Comparison of ENCODE assay signal across 2 cellular contexts in the genomic region with DNA sequence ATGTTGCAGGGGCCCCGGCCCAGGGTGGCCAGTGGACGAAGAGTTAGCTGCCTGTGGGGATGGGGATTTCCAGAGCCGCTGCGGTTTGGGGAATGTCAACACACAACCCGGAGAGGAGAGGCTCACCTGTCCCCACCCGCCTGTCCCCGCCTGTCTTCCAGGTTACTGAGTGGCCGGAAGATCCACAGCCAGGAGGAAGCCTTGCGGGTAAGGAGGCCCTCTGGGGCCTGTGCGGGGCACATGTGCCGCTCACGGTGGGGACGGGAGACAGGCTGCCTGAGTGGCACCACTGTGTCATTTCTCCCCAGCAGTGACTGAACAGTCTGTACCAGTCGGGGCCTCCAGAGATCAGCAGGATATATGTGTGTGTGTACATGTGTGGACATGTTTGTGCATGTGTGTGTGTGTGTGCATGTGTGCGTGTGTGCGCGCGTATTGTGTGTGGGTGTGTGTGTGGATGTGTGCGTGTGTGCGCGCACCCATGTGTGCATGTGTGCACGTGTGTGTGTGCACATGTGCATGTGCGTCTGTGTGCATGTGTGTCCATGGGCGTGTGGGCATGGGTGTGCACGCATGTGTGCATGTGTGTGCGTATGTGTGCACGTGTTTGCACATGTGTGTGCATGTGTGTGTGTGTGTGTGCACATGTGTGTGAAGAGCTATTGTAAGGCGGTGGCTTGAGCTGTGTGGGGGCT.
TF ChIP-seq lines count a peak whose summit lies in the region.

No MANE protein-coding gene starts in this region.

TF ChIP-seq in GM23338, 12 proteins besides CTCF, POLR2A, EP300 and RAD21 (continued from another document):
- TF ChIP-seq, protein P1, sequence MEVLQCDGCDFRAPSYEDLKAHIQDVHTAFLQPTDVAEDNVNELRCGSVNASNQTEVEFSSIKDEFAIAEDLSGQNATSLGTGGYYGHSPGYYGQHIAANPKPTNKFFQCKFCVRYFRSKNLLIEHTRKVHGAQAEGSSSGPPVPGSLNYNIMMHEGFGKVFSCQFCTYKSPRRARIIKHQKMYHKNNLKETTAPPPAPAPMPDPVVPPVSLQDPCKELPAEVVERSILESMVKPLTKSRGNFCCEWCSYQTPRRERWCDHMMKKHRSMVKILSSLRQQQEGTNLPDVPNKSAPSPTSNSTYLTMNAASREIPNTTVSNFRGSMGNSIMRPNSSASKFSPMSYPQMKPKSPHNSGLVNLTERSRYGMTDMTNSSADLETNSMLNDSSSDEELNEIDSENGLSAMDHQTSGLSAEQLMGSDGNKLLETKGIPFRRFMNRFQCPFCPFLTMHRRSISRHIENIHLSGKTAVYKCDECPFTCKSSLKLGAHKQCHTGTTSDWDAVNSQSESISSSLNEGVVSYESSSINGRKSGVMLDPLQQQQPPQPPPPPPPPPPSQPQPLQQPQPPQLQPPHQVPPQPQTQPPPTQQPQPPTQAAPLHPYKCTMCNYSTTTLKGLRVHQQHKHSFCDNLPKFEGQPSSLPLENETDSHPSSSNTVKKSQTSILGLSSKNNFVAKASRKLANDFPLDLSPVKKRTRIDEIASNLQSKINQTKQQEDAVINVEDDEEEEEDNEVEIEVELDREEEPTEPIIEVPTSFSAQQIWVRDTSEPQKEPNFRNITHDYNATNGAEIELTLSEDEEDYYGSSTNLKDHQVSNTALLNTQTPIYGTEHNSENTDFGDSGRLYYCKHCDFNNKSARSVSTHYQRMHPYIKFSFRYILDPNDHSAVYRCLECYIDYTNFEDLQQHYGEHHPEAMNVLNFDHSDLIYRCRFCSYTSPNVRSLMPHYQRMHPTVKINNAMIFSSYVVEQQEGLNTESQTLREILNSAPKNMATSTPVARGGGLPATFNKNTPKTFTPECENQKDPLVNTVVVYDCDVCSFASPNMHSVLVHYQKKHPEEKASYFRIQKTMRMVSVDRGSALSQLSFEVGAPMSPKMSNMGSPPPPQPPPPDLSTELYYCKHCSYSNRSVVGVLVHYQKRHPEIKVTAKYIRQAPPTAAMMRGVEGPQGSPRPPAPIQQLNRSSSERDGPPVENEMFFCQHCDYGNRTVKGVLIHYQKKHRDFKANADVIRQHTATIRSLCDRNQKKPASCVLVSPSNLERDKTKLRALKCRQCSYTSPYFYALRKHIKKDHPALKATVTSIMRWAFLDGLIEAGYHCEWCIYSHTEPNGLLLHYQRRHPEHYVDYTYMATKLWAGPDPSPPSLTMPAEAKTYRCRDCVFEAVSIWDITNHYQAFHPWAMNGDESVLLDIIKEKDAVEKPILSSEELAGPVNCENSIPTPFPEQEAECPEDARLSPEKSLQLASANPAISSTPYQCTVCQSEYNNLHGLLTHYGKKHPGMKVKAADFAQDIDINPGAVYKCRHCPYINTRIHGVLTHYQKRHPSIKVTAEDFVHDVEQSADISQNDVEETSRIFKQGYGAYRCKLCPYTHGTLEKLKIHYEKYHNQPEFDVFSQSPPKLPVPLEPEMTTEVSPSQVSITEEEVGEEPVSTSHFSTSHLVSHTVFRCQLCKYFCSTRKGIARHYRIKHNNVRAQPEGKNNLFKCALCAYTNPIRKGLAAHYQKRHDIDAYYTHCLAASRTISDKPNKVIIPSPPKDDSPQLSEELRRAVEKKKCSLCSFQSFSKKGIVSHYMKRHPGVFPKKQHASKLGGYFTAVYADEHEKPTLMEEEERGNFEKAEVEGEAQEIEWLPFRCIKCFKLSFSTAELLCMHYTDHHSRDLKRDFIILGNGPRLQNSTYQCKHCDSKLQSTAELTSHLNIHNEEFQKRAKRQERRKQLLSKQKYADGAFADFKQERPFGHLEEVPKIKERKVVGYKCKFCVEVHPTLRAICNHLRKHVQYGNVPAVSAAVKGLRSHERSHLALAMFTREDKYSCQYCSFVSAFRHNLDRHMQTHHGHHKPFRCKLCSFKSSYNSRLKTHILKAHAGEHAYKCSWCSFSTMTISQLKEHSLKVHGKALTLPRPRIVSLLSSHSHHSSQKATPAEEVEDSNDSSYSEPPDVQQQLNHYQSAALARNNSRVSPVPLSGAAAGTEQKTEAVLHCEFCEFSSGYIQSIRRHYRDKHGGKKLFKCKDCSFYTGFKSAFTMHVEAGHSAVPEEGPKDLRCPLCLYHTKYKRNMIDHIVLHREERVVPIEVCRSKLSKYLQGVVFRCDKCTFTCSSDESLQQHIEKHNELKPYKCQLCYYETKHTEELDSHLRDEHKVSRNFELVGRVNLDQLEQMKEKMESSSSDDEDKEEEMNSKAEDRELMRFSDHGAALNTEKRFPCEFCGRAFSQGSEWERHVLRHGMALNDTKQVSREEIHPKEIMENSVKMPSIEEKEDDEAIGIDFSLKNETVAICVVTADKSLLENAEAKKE (CRISPR knock-in tag; IDR thresholded peaks at IDR 0.05): no peak
- TF ChIP-seq NANOG (IDR thresholded peaks at IDR 0.05; ENCODE audit: borderline replicate concordance) (no peak), JUNB (IDR thresholded peaks at IDR 0.05; ENCODE audit: unreplicated experiment) (no peak), CREB1 (CRISPR knock-in tag; IDR thresholded peaks at IDR 0.05; ENCODE audit: low read depth) (no peak), STAT1 (IDR thresholded peaks at IDR 0.05; ENCODE audit: unreplicated experiment) (no peak)
- TF ChIP-seq, protein P2, sequence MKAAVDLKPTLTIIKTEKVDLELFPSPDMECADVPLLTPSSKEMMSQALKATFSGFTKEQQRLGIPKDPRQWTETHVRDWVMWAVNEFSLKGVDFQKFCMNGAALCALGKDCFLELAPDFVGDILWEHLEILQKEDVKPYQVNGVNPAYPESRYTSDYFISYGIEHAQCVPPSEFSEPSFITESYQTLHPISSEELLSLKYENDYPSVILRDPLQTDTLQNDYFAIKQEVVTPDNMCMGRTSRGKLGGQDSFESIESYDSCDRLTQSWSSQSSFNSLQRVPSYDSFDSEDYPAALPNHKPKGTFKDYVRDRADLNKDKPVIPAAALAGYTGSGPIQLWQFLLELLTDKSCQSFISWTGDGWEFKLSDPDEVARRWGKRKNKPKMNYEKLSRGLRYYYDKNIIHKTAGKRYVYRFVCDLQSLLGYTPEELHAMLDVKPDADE (IDR thresholded peaks at IDR 0.05): no peak
- TF ChIP-seq, protein P3, sequence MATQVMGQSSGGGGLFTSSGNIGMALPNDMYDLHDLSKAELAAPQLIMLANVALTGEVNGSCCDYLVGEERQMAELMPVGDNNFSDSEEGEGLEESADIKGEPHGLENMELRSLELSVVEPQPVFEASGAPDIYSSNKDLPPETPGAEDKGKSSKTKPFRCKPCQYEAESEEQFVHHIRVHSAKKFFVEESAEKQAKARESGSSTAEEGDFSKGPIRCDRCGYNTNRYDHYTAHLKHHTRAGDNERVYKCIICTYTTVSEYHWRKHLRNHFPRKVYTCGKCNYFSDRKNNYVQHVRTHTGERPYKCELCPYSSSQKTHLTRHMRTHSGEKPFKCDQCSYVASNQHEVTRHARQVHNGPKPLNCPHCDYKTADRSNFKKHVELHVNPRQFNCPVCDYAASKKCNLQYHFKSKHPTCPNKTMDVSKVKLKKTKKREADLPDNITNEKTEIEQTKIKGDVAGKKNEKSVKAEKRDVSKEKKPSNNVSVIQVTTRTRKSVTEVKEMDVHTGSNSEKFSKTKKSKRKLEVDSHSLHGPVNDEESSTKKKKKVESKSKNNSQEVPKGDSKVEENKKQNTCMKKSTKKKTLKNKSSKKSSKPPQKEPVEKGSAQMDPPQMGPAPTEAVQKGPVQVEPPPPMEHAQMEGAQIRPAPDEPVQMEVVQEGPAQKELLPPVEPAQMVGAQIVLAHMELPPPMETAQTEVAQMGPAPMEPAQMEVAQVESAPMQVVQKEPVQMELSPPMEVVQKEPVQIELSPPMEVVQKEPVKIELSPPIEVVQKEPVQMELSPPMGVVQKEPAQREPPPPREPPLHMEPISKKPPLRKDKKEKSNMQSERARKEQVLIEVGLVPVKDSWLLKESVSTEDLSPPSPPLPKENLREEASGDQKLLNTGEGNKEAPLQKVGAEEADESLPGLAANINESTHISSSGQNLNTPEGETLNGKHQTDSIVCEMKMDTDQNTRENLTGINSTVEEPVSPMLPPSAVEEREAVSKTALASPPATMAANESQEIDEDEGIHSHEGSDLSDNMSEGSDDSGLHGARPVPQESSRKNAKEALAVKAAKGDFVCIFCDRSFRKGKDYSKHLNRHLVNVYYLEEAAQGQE (IDR thresholded peaks at IDR 0.05; ENCODE audit: unreplicated experiment): no peak

TF ChIP-seq in WTC11, 78 proteins besides CTCF, POLR2A, EP300 and RAD21 (continued from another document):
- TF ChIP-seq, protein P4, sequence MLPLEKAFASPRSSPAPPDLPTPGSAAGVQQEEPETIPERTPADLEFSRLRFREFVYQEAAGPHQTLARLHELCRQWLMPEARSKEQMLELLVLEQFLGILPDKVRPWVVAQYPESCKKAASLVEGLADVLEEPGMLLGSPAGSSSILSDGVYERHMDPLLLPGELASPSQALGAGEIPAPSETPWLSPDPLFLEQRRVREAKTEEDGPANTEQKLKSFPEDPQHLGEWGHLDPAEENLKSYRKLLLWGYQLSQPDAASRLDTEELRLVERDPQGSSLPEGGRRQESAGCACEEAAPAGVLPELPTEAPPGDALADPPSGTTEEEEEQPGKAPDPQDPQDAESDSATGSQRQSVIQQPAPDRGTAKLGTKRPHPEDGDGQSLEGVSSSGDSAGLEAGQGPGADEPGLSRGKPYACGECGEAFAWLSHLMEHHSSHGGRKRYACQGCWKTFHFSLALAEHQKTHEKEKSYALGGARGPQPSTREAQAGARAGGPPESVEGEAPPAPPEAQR (CRISPR knock-in tag; IDR thresholded peaks at IDR 0.05): no peak
- TF ChIP-seq ESRRA (CRISPR knock-in tag; IDR thresholded peaks at IDR 0.05; ENCODE audit: borderline replicate concordance): no peak
- TF ChIP-seq, protein P5, sequence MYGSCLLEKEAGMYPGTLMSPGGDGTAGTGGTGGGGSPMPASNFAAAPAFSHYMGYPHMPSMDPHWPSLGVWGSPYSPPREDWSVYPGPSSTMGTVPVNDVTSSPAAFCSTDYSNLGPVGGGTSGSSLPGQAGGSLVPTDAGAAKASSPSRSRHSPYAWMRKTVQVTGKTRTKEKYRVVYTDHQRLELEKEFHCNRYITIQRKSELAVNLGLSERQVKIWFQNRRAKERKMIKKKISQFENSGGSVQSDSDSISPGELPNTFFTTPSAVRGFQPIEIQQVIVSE (CRISPR knock-in tag; IDR thresholded peaks at IDR 0.05; ENCODE audit: borderline replicate concordance): no peak
- no peak for TF ChIP-seq ZNF423 (CRISPR knock-in tag; IDR thresholded peaks at IDR 0.05)
- TF ChIP-seq, protein P6, sequence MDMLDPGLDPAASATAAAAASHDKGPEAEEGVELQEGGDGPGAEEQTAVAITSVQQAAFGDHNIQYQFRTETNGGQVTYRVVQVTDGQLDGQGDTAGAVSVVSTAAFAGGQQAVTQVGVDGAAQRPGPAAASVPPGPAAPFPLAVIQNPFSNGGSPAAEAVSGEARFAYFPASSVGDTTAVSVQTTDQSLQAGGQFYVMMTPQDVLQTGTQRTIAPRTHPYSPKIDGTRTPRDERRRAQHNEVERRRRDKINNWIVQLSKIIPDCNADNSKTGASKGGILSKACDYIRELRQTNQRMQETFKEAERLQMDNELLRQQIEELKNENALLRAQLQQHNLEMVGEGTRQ (CRISPR knock-in tag; IDR thresholded peaks at IDR 0.05): no peak
- TF ChIP-seq, protein P7, sequence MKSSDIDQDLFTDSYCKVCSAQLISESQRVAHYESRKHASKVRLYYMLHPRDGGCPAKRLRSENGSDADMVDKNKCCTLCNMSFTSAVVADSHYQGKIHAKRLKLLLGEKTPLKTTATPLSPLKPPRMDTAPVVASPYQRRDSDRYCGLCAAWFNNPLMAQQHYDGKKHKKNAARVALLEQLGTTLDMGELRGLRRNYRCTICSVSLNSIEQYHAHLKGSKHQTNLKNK (CRISPR knock-in tag; IDR thresholded peaks at IDR 0.05): no peak
- TF ChIP-seq, protein P8, sequence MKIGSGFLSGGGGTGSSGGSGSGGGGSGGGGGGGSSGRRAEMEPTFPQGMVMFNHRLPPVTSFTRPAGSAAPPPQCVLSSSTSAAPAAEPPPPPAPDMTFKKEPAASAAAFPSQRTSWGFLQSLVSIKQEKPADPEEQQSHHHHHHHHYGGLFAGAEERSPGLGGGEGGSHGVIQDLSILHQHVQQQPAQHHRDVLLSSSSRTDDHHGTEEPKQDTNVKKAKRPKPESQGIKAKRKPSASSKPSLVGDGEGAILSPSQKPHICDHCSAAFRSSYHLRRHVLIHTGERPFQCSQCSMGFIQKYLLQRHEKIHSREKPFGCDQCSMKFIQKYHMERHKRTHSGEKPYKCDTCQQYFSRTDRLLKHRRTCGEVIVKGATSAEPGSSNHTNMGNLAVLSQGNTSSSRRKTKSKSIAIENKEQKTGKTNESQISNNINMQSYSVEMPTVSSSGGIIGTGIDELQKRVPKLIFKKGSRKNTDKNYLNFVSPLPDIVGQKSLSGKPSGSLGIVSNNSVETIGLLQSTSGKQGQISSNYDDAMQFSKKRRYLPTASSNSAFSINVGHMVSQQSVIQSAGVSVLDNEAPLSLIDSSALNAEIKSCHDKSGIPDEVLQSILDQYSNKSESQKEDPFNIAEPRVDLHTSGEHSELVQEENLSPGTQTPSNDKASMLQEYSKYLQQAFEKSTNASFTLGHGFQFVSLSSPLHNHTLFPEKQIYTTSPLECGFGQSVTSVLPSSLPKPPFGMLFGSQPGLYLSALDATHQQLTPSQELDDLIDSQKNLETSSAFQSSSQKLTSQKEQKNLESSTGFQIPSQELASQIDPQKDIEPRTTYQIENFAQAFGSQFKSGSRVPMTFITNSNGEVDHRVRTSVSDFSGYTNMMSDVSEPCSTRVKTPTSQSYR (CRISPR knock-in tag; IDR thresholded peaks at IDR 0.05): no peak
